Comparison of ENCODE assay signal across 19 cellular contexts in genomic region chr12:16884056-16884455, GRCh38.
A peak's percentile ranks its signal among the peaks of the same experiment; 100 is the strongest.
DNase-seq lines count a peak whose midpoint lies in the region; ATAC-seq and TF ChIP-seq lines count a peak whose summit lies in the region.
"Had no signal": no experiment of that assay in that cellular context is flagged by ENCODE, and none has a peak within 500 bp of the region (broad histone marks: within the 10 kb centered on the region; RNA-seq: fewer than 3 reads in every experiment).

No MANE protein-coding gene starts in this region.

- no peaks in the 10 kb centered on the region for H3K27me3 ChIP-seq in mammary epithelial cell (ENCODE audit: insufficient read depth, low read length)
- H3K27me3 ChIP-seq: BE2C had no signal

- H3K9ac ChIP-seq in mammary epithelial cell (ENCODE audit: insufficient read depth, low read length) = no peak overlapping the region

- dilution Hi-C loops in mammary epithelial cell (cut with HindIII; ENCODE audit: low sequenced_read_pairs) = no loop called here

- H3K4me3 ChIP-seq in epithelial cell of esophagus (ENCODE audit: low read length) = no peak overlapping the region
- H3K4me3 ChIP-seq in mammary epithelial cell (replicated peaks in 1 of 3; ENCODE audit: insufficient read depth in 1 of 3, low read depth in 2 of 3, low read length in 3 of 3) = no peak overlapping the region
- H3K4me3 ChIP-seq: smooth muscle cell had no signal

- H3K36me3 ChIP-seq in mammary epithelial cell (ENCODE audit: insufficient read depth, low read length) = no peaks in the 10 kb centered on the region
- H3K36me3 ChIP-seq: BE2C had no signal

- in situ Hi-C loops in mammary epithelial cell (cut with MboI; ENCODE audit: low sequenced_read_pairs in 2 of 2) = no loop called here

- no peak for TF ChIP-seq CTCF in epithelial cell of esophagus (IDR thresholded peaks at IDR 0.05; ENCODE audit: insufficient read depth, low read depth, low read length, missing control alignments)
- no peak for TF ChIP-seq CTCF in mammary epithelial cell (conservative IDR thresholded peaks at IDR 0.05 in 1 of 2, IDR thresholded peaks at IDR 0.05 in 1 of 2; ENCODE audit: extremely low read depth in 1 of 2, insufficient read depth in 1 of 2, low read depth in 1 of 2, low read length in 2 of 2)

- DNase-seq in epithelial cell of esophagus (ENCODE audit: low read depth) (peak; percentile 25), SKM-1 treated with dmso at 0.1 percent for 144 hours (lab: John Stamatoyannopoulos, UW; ENCODE audit: unreplicated experiment) (no peak), mammary epithelial cell (no peak)
- DNase-seq in activated naive CD4-positive, alpha-beta T cell (lab: John Stamatoyannopoulos, UW) = no peak
- DNase-seq: activated CD4-positive, alpha-beta T cell treated with anti-CD3 and anti-CD28 coated beads, Interleukin-2, amount 10 ng/mL, durations not matched to agents 7 days and 5 days; activated naive CD8-positive, alpha-beta T cell treated with anti-CD3 and anti-CD28 coated beads, Interleukin-2, amount 50 U/mL, for 24 hours; activated T-cell treated with anti-CD3 and anti-CD28 coated beads, Interleukin-2, amount 50 U/mL, for 24 hours; BE2C; effector CD8-positive, alpha-beta T cell; naive B cell; NCI-H1417 treated with DMSO at 0.1 percent for 48 hours; posterior cingulate gyrus; SIG-M5; stimulated activated naive CD8-positive, alpha-beta T cell treated with anti-CD3 and anti-CD28 coated beads, Interleukin-15, amount 100 ng/mL, for 72 hours had no signal

- intact Hi-C loops in mammary epithelial cell (cut with micrococcal nuclease) = no loop called here

- H3K9me3 ChIP-seq in mammary epithelial cell (replicated peaks; ENCODE audit: insufficient read depth, low read length) = no peaks in the 10 kb centered on the region
- H3K9me3 ChIP-seq: BE2C had no signal

- no peak overlapping the region for H3K27ac ChIP-seq in mammary epithelial cell (ENCODE audit: insufficient read depth, low read depth, low read length)

- no peaks in the 10 kb centered on the region for H3K79me2 ChIP-seq in mammary epithelial cell (ENCODE audit: insufficient read depth, low read length)

- no peak overlapping the region for H2AFZ ChIP-seq in mammary epithelial cell (ENCODE audit: low read depth, low read length)

- BruUV-seq in mammary epithelial cell (replicated peaks; lab: Mats Ljungman, UMichigan) = no TSS peak

- no peaks in the 10 kb centered on the region for H4K20me1 ChIP-seq in mammary epithelial cell (ENCODE audit: insufficient read depth, low read length)

- 38% methylated on average over 1 of the region's 1 CpG for WGBS in mammary epithelial cell (ENCODE audit: low coverage, missing lambda C conversion rate)

- H3K4me2 ChIP-seq in mammary epithelial cell (ENCODE audit: insufficient read depth, low read depth, low read length) = no peak overlapping the region
- H3K4me2 ChIP-seq: smooth muscle cell had no signal

- CTCF ChIA-PET in mammary epithelial cell (lab: Charles Lee; ENCODE audit: low non-redundant PET) = no interaction called here

- H3K4me1 ChIP-seq in mammary epithelial cell (ENCODE audit: insufficient read depth, low read length) = no peaks in the 10 kb centered on the region

- ATAC-seq in GM18868 (IDR thresholded peaks at IDR 0.05; ENCODE audit: unreplicated experiment) = peak; percentile 75
- ATAC-seq in GM21737 (IDR thresholded peaks at IDR 0.05; ENCODE audit: unreplicated experiment) = peak; percentile 62
- ATAC-seq in HG03060 (IDR thresholded peaks at IDR 0.05; ENCODE audit: low read depth, unreplicated experiment) = peak; percentile 51
- no peak for ATAC-seq in HG03196 (IDR thresholded peaks at IDR 0.05; ENCODE audit: unreplicated experiment)
- ATAC-seq: activated naive CD8-positive, alpha-beta T cell treated with anti-CD3 and anti-CD28 coated beads, Interleukin-2, amount 50 U/mL, for 24 hours; stimulated activated naive CD8-positive, alpha-beta T cell treated with anti-CD3 and anti-CD28 coated beads, Interleukin-15, amount 100 ng/mL, for 72 hours had no signal
